ENCODE assay signal across 1 cellular context in genomic region chr15:75178171-75178937, GRCh38.
TF ChIP-seq lines count a peak whose summit lies in the region.

No MANE protein-coding gene starts in this region.

TF ChIP-seq in K562, 482 proteins besides CTCF, POLR2A, EP300 and RAD21 (continued from another document and continues in another):
- TF ChIP-seq, protein P1, sequence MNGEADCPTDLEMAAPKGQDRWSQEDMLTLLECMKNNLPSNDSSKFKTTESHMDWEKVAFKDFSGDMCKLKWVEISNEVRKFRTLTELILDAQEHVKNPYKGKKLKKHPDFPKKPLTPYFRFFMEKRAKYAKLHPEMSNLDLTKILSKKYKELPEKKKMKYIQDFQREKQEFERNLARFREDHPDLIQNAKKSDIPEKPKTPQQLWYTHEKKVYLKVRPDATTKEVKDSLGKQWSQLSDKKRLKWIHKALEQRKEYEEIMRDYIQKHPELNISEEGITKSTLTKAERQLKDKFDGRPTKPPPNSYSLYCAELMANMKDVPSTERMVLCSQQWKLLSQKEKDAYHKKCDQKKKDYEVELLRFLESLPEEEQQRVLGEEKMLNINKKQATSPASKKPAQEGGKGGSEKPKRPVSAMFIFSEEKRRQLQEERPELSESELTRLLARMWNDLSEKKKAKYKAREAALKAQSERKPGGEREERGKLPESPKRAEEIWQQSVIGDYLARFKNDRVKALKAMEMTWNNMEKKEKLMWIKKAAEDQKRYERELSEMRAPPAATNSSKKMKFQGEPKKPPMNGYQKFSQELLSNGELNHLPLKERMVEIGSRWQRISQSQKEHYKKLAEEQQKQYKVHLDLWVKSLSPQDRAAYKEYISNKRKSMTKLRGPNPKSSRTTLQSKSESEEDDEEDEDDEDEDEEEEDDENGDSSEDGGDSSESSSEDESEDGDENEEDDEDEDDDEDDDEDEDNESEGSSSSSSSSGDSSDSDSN (IDR thresholded peaks at IDR 0.05; ENCODE audit: borderline replicate concordance in 1 of 2, low read depth in 2 of 2, low read length in 2 of 2): peak in 1 of 2 experiments; percentile 60; a peak in 1 of 4 replicates
- TF ChIP-seq, protein P2, sequence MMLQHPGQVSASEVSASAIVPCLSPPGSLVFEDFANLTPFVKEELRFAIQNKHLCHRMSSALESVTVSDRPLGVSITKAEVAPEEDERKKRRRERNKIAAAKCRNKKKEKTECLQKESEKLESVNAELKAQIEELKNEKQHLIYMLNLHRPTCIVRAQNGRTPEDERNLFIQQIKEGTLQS (IDR thresholded peaks at IDR 0.05): peak; percentile 51
- TF ChIP-seq, protein P2 (CRISPR knock-in tag; conservative IDR thresholded peaks at IDR 0.05): no peak
- TF ChIP-seq CEBPG (CRISPR knock-in tag; IDR thresholded peaks at IDR 0.05) (0 out of 2 replicates have a peak, but pooled peaks have one; percentile 1), CEBPG (tag; conservative IDR thresholded peaks at IDR 0.05 in 1 of 2, IDR thresholded peaks at IDR 0.05 in 1 of 2) (peak in 1 of 2 experiments; percentile 25; a peak in 1 of 4 replicates), ZNF124 (CRISPR knock-in tag; IDR thresholded peaks at IDR 0.05) (no peak), E2F6 (IDR thresholded peaks at IDR 0.05; ENCODE audit: borderline replicate concordance in 1 of 2, extremely low read depth in 1 of 2, insufficient read depth in 1 of 2, insufficient read length in 1 of 2, low read depth in 1 of 2, low read length in 1 of 2, poor library complexity in 1 of 2, severe bottlenecking in 1 of 2) (peak in 1 of 2 experiments; percentile 52), ZNF695 (CRISPR knock-in tag; IDR thresholded peaks at IDR 0.05) (no peak), ARID1B (IDR thresholded peaks at IDR 0.05) (peak; percentile 20; the same call in 1 of the 2 replicates), NELFE (IDR thresholded peaks at IDR 0.05; ENCODE audit: insufficient read depth, insufficient read length) (no peak), EP400 (IDR thresholded peaks at IDR 0.05) (peak; percentile 44; the same call in 1 of the 2 replicates), SREBF2 (CRISPR knock-in tag; IDR thresholded peaks at IDR 0.05) (no peak), GTF2F1 (IDR thresholded peaks at IDR 0.05; ENCODE audit: low read depth, low read length) (no peak), ZNF584 (CRISPR knock-in tag; IDR thresholded peaks at IDR 0.05; ENCODE audit: low read depth) (no peak), PCBP1 (IDR thresholded peaks at IDR 0.05; ENCODE audit: low read depth, low read length, poor library complexity, severe bottlenecking) (peak; percentile 66), MCM5 (IDR thresholded peaks at IDR 0.05; ENCODE audit: low read depth) (no peak), CCNT2 (IDR thresholded peaks at IDR 0.05; ENCODE audit: borderline replicate concordance, extremely low read depth, insufficient read length, low read depth, low read length) (peak; percentile 64)
- TF ChIP-seq, protein P3, sequence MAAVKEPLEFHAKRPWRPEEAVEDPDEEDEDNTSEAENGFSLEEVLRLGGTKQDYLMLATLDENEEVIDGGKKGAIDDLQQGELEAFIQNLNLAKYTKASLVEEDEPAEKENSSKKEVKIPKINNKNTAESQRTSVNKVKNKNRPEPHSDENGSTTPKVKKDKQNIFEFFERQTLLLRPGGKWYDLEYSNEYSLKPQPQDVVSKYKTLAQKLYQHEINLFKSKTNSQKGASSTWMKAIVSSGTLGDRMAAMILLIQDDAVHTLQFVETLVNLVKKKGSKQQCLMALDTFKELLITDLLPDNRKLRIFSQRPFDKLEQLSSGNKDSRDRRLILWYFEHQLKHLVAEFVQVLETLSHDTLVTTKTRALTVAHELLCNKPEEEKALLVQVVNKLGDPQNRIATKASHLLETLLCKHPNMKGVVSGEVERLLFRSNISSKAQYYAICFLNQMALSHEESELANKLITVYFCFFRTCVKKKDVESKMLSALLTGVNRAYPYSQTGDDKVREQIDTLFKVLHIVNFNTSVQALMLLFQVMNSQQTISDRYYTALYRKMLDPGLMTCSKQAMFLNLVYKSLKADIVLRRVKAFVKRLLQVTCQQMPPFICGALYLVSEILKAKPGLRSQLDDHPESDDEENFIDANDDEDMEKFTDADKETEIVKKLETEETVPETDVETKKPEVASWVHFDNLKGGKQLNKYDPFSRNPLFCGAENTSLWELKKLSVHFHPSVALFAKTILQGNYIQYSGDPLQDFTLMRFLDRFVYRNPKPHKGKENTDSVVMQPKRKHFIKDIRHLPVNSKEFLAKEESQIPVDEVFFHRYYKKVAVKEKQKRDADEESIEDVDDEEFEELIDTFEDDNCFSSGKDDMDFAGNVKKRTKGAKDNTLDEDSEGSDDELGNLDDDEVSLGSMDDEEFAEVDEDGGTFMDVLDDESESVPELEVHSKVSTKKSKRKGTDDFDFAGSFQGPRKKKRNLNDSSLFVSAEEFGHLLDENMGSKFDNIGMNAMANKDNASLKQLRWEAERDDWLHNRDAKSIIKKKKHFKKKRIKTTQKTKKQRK (IDR thresholded peaks at IDR 0.05; ENCODE audit: borderline replicate concordance, low read depth, low read length): no peak
- TF ChIP-seq, protein P4, sequence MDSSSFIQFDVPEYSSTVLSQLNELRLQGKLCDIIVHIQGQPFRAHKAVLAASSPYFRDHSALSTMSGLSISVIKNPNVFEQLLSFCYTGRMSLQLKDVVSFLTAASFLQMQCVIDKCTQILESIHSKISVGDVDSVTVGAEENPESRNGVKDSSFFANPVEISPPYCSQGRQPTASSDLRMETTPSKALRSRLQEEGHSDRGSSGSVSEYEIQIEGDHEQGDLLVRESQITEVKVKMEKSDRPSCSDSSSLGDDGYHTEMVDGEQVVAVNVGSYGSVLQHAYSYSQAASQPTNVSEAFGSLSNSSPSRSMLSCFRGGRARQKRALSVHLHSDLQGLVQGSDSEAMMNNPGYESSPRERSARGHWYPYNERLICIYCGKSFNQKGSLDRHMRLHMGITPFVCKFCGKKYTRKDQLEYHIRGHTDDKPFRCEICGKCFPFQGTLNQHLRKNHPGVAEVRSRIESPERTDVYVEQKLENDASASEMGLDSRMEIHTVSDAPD (CRISPR knock-in tag; IDR thresholded peaks at IDR 0.05): no peak
- TF ChIP-seq, protein P5, sequence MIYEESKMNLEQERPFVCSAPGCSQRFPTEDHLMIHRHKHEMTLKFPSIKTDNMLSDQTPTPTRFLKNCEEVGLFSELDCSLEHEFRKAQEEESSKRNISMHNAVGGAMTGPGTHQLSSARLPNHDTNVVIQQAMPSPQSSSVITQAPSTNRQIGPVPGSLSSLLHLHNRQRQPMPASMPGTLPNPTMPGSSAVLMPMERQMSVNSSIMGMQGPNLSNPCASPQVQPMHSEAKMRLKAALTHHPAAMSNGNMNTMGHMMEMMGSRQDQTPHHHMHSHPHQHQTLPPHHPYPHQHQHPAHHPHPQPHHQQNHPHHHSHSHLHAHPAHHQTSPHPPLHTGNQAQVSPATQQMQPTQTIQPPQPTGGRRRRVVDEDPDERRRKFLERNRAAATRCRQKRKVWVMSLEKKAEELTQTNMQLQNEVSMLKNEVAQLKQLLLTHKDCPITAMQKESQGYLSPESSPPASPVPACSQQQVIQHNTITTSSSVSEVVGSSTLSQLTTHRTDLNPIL (CRISPR knock-in tag; IDR thresholded peaks at IDR 0.05): no peak
- TF ChIP-seq, protein P6, sequence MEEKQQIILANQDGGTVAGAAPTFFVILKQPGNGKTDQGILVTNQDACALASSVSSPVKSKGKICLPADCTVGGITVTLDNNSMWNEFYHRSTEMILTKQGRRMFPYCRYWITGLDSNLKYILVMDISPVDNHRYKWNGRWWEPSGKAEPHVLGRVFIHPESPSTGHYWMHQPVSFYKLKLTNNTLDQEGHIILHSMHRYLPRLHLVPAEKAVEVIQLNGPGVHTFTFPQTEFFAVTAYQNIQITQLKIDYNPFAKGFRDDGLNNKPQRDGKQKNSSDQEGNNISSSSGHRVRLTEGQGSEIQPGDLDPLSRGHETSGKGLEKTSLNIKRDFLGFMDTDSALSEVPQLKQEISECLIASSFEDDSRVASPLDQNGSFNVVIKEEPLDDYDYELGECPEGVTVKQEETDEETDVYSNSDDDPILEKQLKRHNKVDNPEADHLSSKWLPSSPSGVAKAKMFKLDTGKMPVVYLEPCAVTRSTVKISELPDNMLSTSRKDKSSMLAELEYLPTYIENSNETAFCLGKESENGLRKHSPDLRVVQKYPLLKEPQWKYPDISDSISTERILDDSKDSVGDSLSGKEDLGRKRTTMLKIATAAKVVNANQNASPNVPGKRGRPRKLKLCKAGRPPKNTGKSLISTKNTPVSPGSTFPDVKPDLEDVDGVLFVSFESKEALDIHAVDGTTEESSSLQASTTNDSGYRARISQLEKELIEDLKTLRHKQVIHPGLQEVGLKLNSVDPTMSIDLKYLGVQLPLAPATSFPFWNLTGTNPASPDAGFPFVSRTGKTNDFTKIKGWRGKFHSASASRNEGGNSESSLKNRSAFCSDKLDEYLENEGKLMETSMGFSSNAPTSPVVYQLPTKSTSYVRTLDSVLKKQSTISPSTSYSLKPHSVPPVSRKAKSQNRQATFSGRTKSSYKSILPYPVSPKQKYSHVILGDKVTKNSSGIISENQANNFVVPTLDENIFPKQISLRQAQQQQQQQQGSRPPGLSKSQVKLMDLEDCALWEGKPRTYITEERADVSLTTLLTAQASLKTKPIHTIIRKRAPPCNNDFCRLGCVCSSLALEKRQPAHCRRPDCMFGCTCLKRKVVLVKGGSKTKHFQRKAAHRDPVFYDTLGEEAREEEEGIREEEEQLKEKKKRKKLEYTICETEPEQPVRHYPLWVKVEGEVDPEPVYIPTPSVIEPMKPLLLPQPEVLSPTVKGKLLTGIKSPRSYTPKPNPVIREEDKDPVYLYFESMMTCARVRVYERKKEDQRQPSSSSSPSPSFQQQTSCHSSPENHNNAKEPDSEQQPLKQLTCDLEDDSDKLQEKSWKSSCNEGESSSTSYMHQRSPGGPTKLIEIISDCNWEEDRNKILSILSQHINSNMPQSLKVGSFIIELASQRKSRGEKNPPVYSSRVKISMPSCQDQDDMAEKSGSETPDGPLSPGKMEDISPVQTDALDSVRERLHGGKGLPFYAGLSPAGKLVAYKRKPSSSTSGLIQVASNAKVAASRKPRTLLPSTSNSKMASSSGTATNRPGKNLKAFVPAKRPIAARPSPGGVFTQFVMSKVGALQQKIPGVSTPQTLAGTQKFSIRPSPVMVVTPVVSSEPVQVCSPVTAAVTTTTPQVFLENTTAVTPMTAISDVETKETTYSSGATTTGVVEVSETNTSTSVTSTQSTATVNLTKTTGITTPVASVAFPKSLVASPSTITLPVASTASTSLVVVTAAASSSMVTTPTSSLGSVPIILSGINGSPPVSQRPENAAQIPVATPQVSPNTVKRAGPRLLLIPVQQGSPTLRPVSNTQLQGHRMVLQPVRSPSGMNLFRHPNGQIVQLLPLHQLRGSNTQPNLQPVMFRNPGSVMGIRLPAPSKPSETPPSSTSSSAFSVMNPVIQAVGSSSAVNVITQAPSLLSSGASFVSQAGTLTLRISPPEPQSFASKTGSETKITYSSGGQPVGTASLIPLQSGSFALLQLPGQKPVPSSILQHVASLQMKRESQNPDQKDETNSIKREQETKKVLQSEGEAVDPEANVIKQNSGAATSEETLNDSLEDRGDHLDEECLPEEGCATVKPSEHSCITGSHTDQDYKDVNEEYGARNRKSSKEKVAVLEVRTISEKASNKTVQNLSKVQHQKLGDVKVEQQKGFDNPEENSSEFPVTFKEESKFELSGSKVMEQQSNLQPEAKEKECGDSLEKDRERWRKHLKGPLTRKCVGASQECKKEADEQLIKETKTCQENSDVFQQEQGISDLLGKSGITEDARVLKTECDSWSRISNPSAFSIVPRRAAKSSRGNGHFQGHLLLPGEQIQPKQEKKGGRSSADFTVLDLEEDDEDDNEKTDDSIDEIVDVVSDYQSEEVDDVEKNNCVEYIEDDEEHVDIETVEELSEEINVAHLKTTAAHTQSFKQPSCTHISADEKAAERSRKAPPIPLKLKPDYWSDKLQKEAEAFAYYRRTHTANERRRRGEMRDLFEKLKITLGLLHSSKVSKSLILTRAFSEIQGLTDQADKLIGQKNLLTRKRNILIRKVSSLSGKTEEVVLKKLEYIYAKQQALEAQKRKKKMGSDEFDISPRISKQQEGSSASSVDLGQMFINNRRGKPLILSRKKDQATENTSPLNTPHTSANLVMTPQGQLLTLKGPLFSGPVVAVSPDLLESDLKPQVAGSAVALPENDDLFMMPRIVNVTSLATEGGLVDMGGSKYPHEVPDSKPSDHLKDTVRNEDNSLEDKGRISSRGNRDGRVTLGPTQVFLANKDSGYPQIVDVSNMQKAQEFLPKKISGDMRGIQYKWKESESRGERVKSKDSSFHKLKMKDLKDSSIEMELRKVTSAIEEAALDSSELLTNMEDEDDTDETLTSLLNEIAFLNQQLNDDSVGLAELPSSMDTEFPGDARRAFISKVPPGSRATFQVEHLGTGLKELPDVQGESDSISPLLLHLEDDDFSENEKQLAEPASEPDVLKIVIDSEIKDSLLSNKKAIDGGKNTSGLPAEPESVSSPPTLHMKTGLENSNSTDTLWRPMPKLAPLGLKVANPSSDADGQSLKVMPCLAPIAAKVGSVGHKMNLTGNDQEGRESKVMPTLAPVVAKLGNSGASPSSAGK (IDR thresholded peaks at IDR 0.05): peak; percentile 36; the same call in 1 of the 2 replicates
- TF ChIP-seq, protein P7, sequence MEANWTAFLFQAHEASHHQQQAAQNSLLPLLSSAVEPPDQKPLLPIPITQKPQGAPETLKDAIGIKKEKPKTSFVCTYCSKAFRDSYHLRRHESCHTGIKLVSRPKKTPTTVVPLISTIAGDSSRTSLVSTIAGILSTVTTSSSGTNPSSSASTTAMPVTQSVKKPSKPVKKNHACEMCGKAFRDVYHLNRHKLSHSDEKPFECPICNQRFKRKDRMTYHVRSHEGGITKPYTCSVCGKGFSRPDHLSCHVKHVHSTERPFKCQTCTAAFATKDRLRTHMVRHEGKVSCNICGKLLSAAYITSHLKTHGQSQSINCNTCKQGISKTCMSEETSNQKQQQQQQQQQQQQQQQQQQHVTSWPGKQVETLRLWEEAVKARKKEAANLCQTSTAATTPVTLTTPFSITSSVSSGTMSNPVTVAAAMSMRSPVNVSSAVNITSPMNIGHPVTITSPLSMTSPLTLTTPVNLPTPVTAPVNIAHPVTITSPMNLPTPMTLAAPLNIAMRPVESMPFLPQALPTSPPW (CRISPR knock-in tag; IDR thresholded peaks at IDR 0.05): peak; percentile 88
